In the genomic region with DNA sequence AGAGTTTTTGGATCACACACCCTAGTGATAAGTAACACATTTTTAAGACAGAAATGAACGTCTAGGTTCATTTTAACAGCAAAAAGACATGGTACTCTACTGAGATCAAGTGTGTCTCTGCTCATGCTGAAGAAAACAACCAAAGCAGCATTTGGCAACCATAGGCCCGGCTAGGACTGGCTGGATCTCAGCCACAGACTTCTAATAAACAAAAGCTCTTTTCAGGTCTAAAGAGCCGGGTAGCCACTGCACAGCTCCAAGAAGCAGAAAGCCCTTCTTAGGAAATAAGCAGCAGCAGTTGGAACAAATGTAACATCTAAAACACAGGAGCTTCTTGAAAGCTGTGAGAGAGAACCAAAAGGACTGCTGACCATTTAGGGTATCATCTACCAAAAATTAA, we compare ENCODE assay signal across 10 cellular contexts. TPM values are rescaled to one million over a fixed set of nuclear protein-coding genes. Genes with fewer than 3 reads are reported as not detected.
DNase-seq lines count a peak whose midpoint lies in the region; ATAC-seq and TF ChIP-seq lines count a peak whose summit lies in the region.
"Had no signal": no experiment of that assay in that cellular context is flagged by ENCODE, and none has a peak within 500 bp of the region (broad histone marks: within the 10 kb centered on the region; RNA-seq: fewer than 3 reads in every experiment).

No MANE protein-coding gene starts in this region.

- H3K36me3 ChIP-seq in heart left ventricle (peaks cover 0 to 26% (median 16%) of the 10 kb centered on the region in 9 donors), parathyroid adenoma (ENCODE audit: control insufficient read depth, insufficient read depth, low read length) (no peaks in the 10 kb centered on the region)
- H3K36me3 ChIP-seq: Peyer's patch had no signal

- no peaks in the 10 kb centered on the region for H3K9me3 ChIP-seq in heart left ventricle
- no peaks in the 10 kb centered on the region for H3K9me3 ChIP-seq in parathyroid adenoma (ENCODE audit: control insufficient read depth, low read length)
- H3K9me3 ChIP-seq: Peyer's patch had no signal

- H3K4me1 ChIP-seq in heart left ventricle (peaks cover 9 to 72% (median 50%) of the 10 kb centered on the region in 12 donors), parathyroid adenoma (peaks cover 1% of the 10 kb centered on the region)

- WGBS in heart left ventricle, 4 donors = 10 to 25% (median 16%) methylated on average over 3 of the region's 3 CpGs

- H3K4me3 ChIP-seq in astrocyte of the cerebellum (ENCODE audit: low read depth, low read length) = no peak overlapping the region
- no peak overlapping the region for H3K4me3 ChIP-seq in heart left ventricle
- H3K4me3 ChIP-seq in parathyroid adenoma (ENCODE audit: low read depth, low read length) = no peak overlapping the region
- H3K4me3 ChIP-seq: Peyer's patch had no signal

- H3K79me2 ChIP-seq in parathyroid adenoma = no peaks in the 10 kb centered on the region

- H3K27me3 ChIP-seq in heart left ventricle (no peaks in the 10 kb centered on the region), parathyroid adenoma (ENCODE audit: control insufficient read depth, insufficient read depth, low read length) (no peaks in the 10 kb centered on the region)
- H3K27me3 ChIP-seq: Peyer's patch had no signal

- H3K27ac ChIP-seq in heart left ventricle = peak overlapping the region in 6 of 12 donors; percentile 12 to 81 (median 36)
- H3K27ac ChIP-seq in parathyroid adenoma = peak overlapping the region; percentile 11

- TF ChIP-seq CTCF in astrocyte of the cerebellum (IDR thresholded peaks at IDR 0.05; ENCODE audit: low read depth, low read length, missing control alignments) (no peak), heart left ventricle (IDR thresholded peaks at IDR 0.05) (no peak), parathyroid adenoma (IDR thresholded peaks at IDR 0.05) (no peak)

- in situ Hi-C loops in astrocyte of the cerebellum (cut with HindIII; ENCODE audit: low sequenced_read_pairs) = no loop called here

- no peak overlapping the region for H2AFZ ChIP-seq in parathyroid adenoma

- no peak for TF ChIP-seq POLR2A in heart left ventricle (IDR thresholded peaks at IDR 0.05)

- intact Hi-C loops in heart left ventricle (cut with DNase I) = loop anchor here (1.0 to 10.0 kb wide), 9 partner anchors 36 to 1127 kb away; a partner anchor contains a TSS

- H3K4me2 ChIP-seq in parathyroid adenoma (ENCODE audit: low read length) = no peak overlapping the region

- ATAC-seq in heart left ventricle = peak in 3 of 4 donors; percentile 18 to 38 (median 31)
- no peak for ATAC-seq in HG02970 (IDR thresholded peaks at IDR 0.05; ENCODE audit: low FRiP score, unreplicated experiment)

- H3K9ac ChIP-seq in parathyroid adenoma = no peak overlapping the region

- DNase-seq in AG08396 (ENCODE audit: low spot score) = peak; percentile 29
- DNase-seq in astrocyte of the cerebellum (ENCODE audit: low read depth) = peak; percentile 44
- no peak for DNase-seq in heart left ventricle
- no peak for DNase-seq in stimulated activated CD4-positive, alpha-beta T cell treated with anti-CD3 and anti-CD28 coated beads, Interleukin-15, amount 100 ng/mL, for 24 hours
- DNase-seq in 8988T = no peak
- DNase-seq in HuH-7.5 (ENCODE audit: low spot score) = no peak
- DNase-seq: activated CD4-positive, alpha-beta T cell treated with anti-CD3 and anti-CD28 coated beads for 1 hour; Peyer's patch had no signal

RNA-seq across cellular contexts. Expression of a gene that starts 37.7 kb away (rescaled TPM):
- total RNA-seq in heart left ventricle = 10 to 100 TPM; 20.8 to 84.7 (median 63.1) TPM
- 10 to 100 TPM; 13.6 to 32.3 TPM for polyA plus RNA-seq in heart left ventricle

Comparison
In these comparisons a context has a peak if more than half of its experiments do, and no peak if none do; other contexts are left out.
1. DNase-seq: peak in AG08396 (single experiment) and astrocyte of the cerebellum (single experiment); none in heart left ventricle (0 of 5), stimulated activated CD4-positive, alpha-beta T cell treated with anti-CD3 and anti-CD28 coated beads, Interleukin-15, amount 100 ng/mL, for 24 hours (single experiment), 8988T (single experiment) and HuH-7.5 (single experiment).